ENCODE assay signal across 23 cellular contexts in the genomic region with DNA sequence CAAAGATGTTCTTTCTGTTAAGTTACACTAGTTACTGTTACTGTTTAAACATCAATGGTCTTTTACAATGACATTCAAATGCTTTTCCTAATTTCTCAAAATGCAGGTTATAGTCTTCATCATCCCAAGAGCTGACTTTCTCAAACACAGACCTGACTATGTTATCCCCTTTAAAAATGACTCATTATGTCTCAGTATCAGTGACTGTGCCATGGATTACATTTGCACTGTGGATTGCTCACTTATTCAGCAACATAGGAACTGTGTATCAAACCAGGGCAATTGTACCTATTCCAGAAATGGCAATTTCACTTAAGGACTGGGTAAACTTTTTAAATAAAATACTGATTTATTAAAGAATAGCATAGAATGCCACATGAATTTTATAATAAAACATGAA.
"Had no signal": no experiment of that assay in that cellular context is flagged by ENCODE, and none has a peak within 500 bp of the region (broad histone marks: within the 10 kb centered on the region; RNA-seq: fewer than 3 reads in every experiment).

No MANE protein-coding gene starts in this region.

- H3K27me3 ChIP-seq: ascending aorta, cardiac muscle cell, Peyer's patch had no signal

- ATAC-seq: activated CD8-positive, alpha-beta memory T cell treated with anti-CD3 and anti-CD28 coated beads, Interleukin-2, amount 10 ng/mL, durations not matched to agents 7 days and 5 days had no signal

- H3K4me3 ChIP-seq: ascending aorta, cardiac muscle cell, Peyer's patch had no signal

- DNase-seq: activated B cell treated with CpG ODN at 0.5 μM for 24 hours; activated CD4-positive, alpha-beta T cell treated with anti-CD3 and anti-CD28 coated beads for 1 hour; activated CD4-positive, alpha-beta T cell treated with anti-CD3 and anti-CD28 coated beads, Interleukin-2, amount 10 ng/mL, durations not matched to agents 24 days and 14 days; activated CD4-positive, alpha-beta T cell treated with anti-CD3 and anti-CD28 coated beads, Interleukin-2, amount 50 U/mL, for 48 hours; activated CD8-positive, alpha-beta memory T cell treated with anti-CD3 and anti-CD28 coated beads, Interleukin-2, amount 10 ng/mL, durations not matched to agents 7 days and 5 days; activated effector memory CD4-positive, alpha-beta T cell treated with Interleukin-2 at 50 U/mL for 16 hours; activated naive CD4-positive, alpha-beta T cell; activated T-cell treated with anti-CD3 and anti-CD28 coated beads, Interleukin-2, amount 50 U/mL, for 24 hours; amniotic stem cell; MM.1S; NCI-H1105; NCI-H1436; NCI-H1694 treated with DMSO at 0.1 percent for 48 hours; NCI-H2081; NCI-H446; NCI-H524 treated with DMSO at 0.1 percent for 48 hours; NCI-H774; OCI-M1; Peyer's patch; SHP77 treated with DMSO at 0.1 percent for 48 hours; T-helper 9 cell had no signal

- H3K27ac ChIP-seq: ascending aorta, cardiac muscle cell, Peyer's patch had no signal

- H3K9me3 ChIP-seq: ascending aorta, Peyer's patch had no signal

- H3K36me3 ChIP-seq: ascending aorta, cardiac muscle cell, Peyer's patch had no signal

- H3K4me1 ChIP-seq: ascending aorta, Peyer's patch had no signal
